In genomic region chr15:48866141-48866563, GRCh38 we compare ENCODE assay signal across 12 cellular contexts. TPM values are rescaled to one million over a fixed set of nuclear protein-coding genes. Genes with fewer than 3 reads are reported as not detected.
DNase-seq lines count a peak whose midpoint lies in the region; ATAC-seq and TF ChIP-seq lines count a peak whose summit lies in the region.
"Had no signal": no experiment of that assay in that cellular context is flagged by ENCODE, and none has a peak within 500 bp of the region (broad histone marks: within the 10 kb centered on the region; RNA-seq: fewer than 3 reads in every experiment).

No MANE protein-coding gene starts in this region.

- H3K36me3 ChIP-seq in prostate gland: no peaks in the 10 kb centered on the region

- H3K4me1 ChIP-seq in foreskin keratinocyte (peaks cover 18% of the 10 kb centered on the region), prostate gland (replicated peaks) (no peaks in the 10 kb centered on the region)
- H3K4me1 ChIP-seq: parathyroid adenoma had no signal

- ATAC-seq in GM19324 (IDR thresholded peaks at IDR 0.05; ENCODE audit: low FRiP score, unreplicated experiment) (no peak), foreskin keratinocyte (no peak)

- H3K27me3 ChIP-seq in foreskin keratinocyte (no peaks in the 10 kb centered on the region), prostate gland (replicated peaks; ENCODE audit: insufficient read depth) (no peaks in the 10 kb centered on the region)
- H3K27me3 ChIP-seq: tibial nerve had no signal

- H3K27ac ChIP-seq in foreskin keratinocyte (no peak overlapping the region), prostate gland (no peak overlapping the region)
- H3K27ac ChIP-seq: parathyroid adenoma had no signal

- no peak overlapping the region for H3K4me3 ChIP-seq in prostate gland
- H3K4me3 ChIP-seq: tibial nerve had no signal

- H3K9me3 ChIP-seq in prostate gland: no peaks in the 10 kb centered on the region
- H3K9me3 ChIP-seq: tibial nerve had no signal

- DNase-seq in A172 (ENCODE audit: low spot score): peak; percentile 30
- peak; percentile 53 for DNase-seq in HCEC 1CT
- peak; percentile 73 for DNase-seq in amniotic epithelial cell (ENCODE audit: low read depth)
- peak; percentile 54 for DNase-seq in iris pigment epithelial cell (ENCODE audit: low read depth)
- DNase-seq in foreskin keratinocyte: no peak
- DNase-seq in prostate gland (ENCODE audit: low spot score): no peak
- no peak for DNase-seq in amygdala (lab: John Stamatoyannopoulos, UW)
- DNase-seq: activated gamma-delta T cell, SIG-M5 had no signal

- intact Hi-C loops in prostate gland (cut with DNase I): loop anchor here (10.0 kb wide), 2 partner anchors 179 to 279 kb away; partner anchors contain the start of gene SECISBP2L

- TF ChIP-seq CTCF in foreskin keratinocyte (conservative IDR thresholded peaks at IDR 0.05): no peak
- TF ChIP-seq CTCF in prostate gland (IDR thresholded peaks at IDR 0.05): no peak

- 27% methylated on average over 2 of the region's 2 CpGs for WGBS in prostate gland

- no peak for TF ChIP-seq POLR2A in prostate gland (IDR thresholded peaks at IDR 0.05)

RNA-seq across cellular contexts. Expression of gene EID1, which starts 11.8 kb away (rescaled TPM):
- 301 and 330 TPM in 2 replicates for total RNA-seq in A172 (2014; rRNA removed; shearing (Covaris generic))
- total RNA-seq in foreskin keratinocyte (78.2 and 78.4 TPM in 2 replicates), prostate gland (100 to 1,000 TPM; 199 to 226 TPM)
- 56.9 and 61.8 TPM in 2 replicates for polyA plus RNA-seq in foreskin keratinocyte

RNA-seq across cellular contexts. Expression of gene CEP152, which starts 55.3 kb away (rescaled TPM):
- total RNA-seq in A172 (2014; rRNA removed; shearing (Covaris generic)): 8.3 and 9.8 TPM in 2 replicates
- 7.9 and 8.6 TPM in 2 replicates for total RNA-seq in foreskin keratinocyte
- polyA plus RNA-seq in foreskin keratinocyte: 1.4 and 1.7 TPM in 2 replicates
- total RNA-seq in prostate gland: 1 to 10 TPM; 5.9 to 9.0 TPM

Comparison
In these comparisons a context has a peak if more than half of its experiments do, and no peak if none do; other contexts are left out.
1. DNase-seq: peak in A172 (single experiment), HCEC 1CT (single experiment), amniotic epithelial cell (single experiment) and iris pigment epithelial cell (single experiment); none in foreskin keratinocyte (0 of 2), prostate gland (single experiment) and amygdala (0 of 56).